10 cellular contexts compared by ENCODE assay signal in the genomic region with DNA sequence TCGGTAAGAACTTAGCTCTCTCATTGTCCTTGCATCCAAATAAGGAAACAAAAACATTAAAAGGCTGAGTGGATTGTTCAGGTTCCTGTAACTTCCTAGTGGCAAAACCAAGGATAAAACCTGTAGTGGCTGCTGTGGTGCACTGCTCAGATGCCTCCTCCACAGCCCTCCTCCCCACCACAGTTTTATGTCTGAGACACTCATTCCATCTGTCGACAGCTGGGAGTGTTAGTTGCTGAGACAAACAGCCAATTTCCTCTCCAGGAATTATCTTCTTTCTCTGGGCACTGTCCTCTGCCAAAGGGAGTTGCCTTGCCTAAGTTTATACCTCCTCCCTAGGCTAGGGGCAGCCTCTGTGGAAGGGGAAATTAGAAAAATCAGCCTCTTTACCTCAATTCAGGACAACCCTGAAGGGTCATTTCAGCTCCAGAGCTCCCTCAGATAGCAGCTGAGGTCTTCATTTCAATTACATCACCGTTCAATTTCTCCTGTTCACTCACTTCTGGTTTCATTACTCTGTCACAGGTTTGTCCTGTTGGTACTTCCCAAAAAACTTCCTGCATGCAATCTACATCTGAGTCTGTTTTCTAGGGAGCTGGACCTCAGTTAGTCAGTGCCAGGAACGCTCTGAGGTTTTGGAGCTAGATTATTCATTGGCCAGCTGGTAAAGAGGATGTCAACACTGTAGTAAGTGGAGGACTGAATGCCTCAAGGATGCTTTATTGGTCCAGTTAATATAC.
A peak's percentile ranks its signal among the peaks of the same experiment; 100 is the strongest.
DNase-seq lines count a peak whose midpoint lies in the region; ATAC-seq and TF ChIP-seq lines count a peak whose summit lies in the region.
"Had no signal": no experiment of that assay in that cellular context is flagged by ENCODE, and none has a peak within 500 bp of the region (broad histone marks: within the 10 kb centered on the region; RNA-seq: fewer than 3 reads in every experiment).

No MANE protein-coding gene starts in this region.

- CTCF ChIA-PET in HEK293T (lab: Yijun Ruan, JAX): no interaction called here
- CTCF ChIA-PET in activated CD8-positive, alpha-beta T cell treated with anti-CD3 and anti-CD28 coated beads for 36 hours (lab: Charles Lee): interaction anchor here (1.6 kb wide), 2 partner anchors 12 to 17 kb away, joined by 5 to 6 read pairs; no protein-coding TSS in a partner anchor

- no peak overlapping the region for H3K4me3 Mint-ChIP-seq in activated CD8-positive, alpha-beta T cell treated with anti-CD3 and anti-CD28 coated beads for 36 hours
- no peak overlapping the region for H3K4me3 Mint-ChIP-seq in effector memory CD8-positive, alpha-beta T cell

- H3K27me3 ChIP-seq in RWPE2 (ENCODE audit: insufficient read depth, poor library complexity, severe bottlenecking): no peaks in the 10 kb centered on the region
- H3K27me3 ChIP-seq: BLaER1 treated with 17β-estradiol and CSF1 and Interleukin-3, amounts not matched to agents 10 nM and 100 nM had no signal

- H3K9me3 ChIP-seq in RWPE2 (ENCODE audit: severe bottlenecking): peaks cover 6% of the 10 kb centered on the region
- H3K9me3 ChIP-seq: psoas muscle had no signal

- H3K4me1 ChIP-seq in RWPE2 (ENCODE audit: insufficient read depth, poor library complexity, severe bottlenecking): peaks cover 11% of the 10 kb centered on the region
- H3K4me1 ChIP-seq: psoas muscle had no signal

- DNase-seq in A172 (ENCODE audit: low spot score) (peak; percentile 56), HEK293T (ENCODE audit: extremely low spot score) (peak; percentile 9), RWPE2 (ENCODE audit: low spot score) (no peak), iris pigment epithelial cell (ENCODE audit: low read depth) (peak; percentile 32), HuH-7 (ENCODE audit: low spot score) (no peak), NCI-H2107 treated with DMSO at 0.1 percent for 48 hours (lab: John Stamatoyannopoulos, UW; ENCODE audit: unreplicated experiment) (no peak)
- no peak for DNase-seq in activated CD8-positive, alpha-beta T cell treated with anti-CD3 and anti-CD28 coated beads for 36 hours
- no peak for DNase-seq in effector memory CD8-positive, alpha-beta T cell
- DNase-seq: psoas muscle had no signal

- peak; percentile 44; the same call in 2 of the 3 replicates for ATAC-seq in RWPE2 (ENCODE audit: low read depth)
- ATAC-seq in activated CD8-positive, alpha-beta T cell treated with anti-CD3 and anti-CD28 coated beads for 36 hours: no peak
- no peak for ATAC-seq in effector memory CD8-positive, alpha-beta T cell (replicated peaks)
- ATAC-seq: psoas muscle had no signal

- H3K4me1 Mint-ChIP-seq in activated CD8-positive, alpha-beta T cell treated with anti-CD3 and anti-CD28 coated beads for 36 hours (ENCODE audit: low read depth): no peaks in the 10 kb centered on the region
- H3K4me1 Mint-ChIP-seq in effector memory CD8-positive, alpha-beta T cell (ENCODE audit: low read depth in 2 of 2): peaks cover 0 to 6% of the 10 kb centered on the region in 2 donors

- H3K27ac ChIP-seq in RWPE2 (ENCODE audit: poor library complexity, severe bottlenecking): no peak overlapping the region
- H3K27ac ChIP-seq: psoas muscle had no signal

- POLR2A ChIA-PET in HEK293T (lab: Yijun Ruan, JAX): no interaction called here
- POLR2A ChIA-PET in activated CD8-positive, alpha-beta T cell treated with anti-CD3 and anti-CD28 coated beads for 36 hours (lab: Charles Lee): interaction anchor here (0.5 to 0.6 kb wide), 2 partner anchors 25 to 294 kb away, joined by 3 read pairs; no protein-coding TSS in a partner anchor

- no peak overlapping the region for H3K4me3 ChIP-seq in RWPE2 (ENCODE audit: severe bottlenecking)
- H3K4me3 ChIP-seq: BLaER1 treated with 17β-estradiol and CSF1 and Interleukin-3, amounts not matched to agents 10 nM and 100 nM; psoas muscle had no signal

- H3K9me3 Mint-ChIP-seq in activated CD8-positive, alpha-beta T cell treated with anti-CD3 and anti-CD28 coated beads for 36 hours: peaks cover 12% of the 10 kb centered on the region
- no peaks in the 10 kb centered on the region for H3K9me3 Mint-ChIP-seq in effector memory CD8-positive, alpha-beta T cell

- H3K27ac Mint-ChIP-seq in activated CD8-positive, alpha-beta T cell treated with anti-CD3 and anti-CD28 coated beads for 36 hours: no peak overlapping the region
- no peak overlapping the region for H3K27ac Mint-ChIP-seq in effector memory CD8-positive, alpha-beta T cell

- H3K36me3 ChIP-seq in RWPE2 (ENCODE audit: low read depth): no peaks in the 10 kb centered on the region

- no peaks in the 10 kb centered on the region for H3K27me3 Mint-ChIP-seq in activated CD8-positive, alpha-beta T cell treated with anti-CD3 and anti-CD28 coated beads for 36 hours
- H3K27me3 Mint-ChIP-seq in effector memory CD8-positive, alpha-beta T cell: no peaks in the 10 kb centered on the region

- peaks cover 6% of the 10 kb centered on the region for H3K36me3 Mint-ChIP-seq in activated CD8-positive, alpha-beta T cell treated with anti-CD3 and anti-CD28 coated beads for 36 hours (ENCODE audit: low read depth)
- no peaks in the 10 kb centered on the region for H3K36me3 Mint-ChIP-seq in effector memory CD8-positive, alpha-beta T cell (ENCODE audit: insufficient read depth)

- no peak for TF ChIP-seq CTCF in RWPE2 (IDR thresholded peaks at IDR 0.05; ENCODE audit: poor library complexity, severe bottlenecking)
- TF ChIP-seq CTCF in activated CD8-positive, alpha-beta T cell treated with anti-CD3 and anti-CD28 coated beads for 36 hours (IDR thresholded peaks at IDR 0.05): no peak

- intact Hi-C loops in activated CD8-positive, alpha-beta T cell treated with anti-CD3 and anti-CD28 coated beads for 36 hours (cut with micrococcal nuclease): no loop called here

TF ChIP-seq in HEK293T, 16 proteins besides CTCF, POLR2A, EP300 and RAD21:
- TF ChIP-seq FOXK2 (IDR thresholded peaks at IDR 0.05) (no peak), LEF1 (IDR thresholded peaks at IDR 0.05; ENCODE audit: borderline replicate concordance) (no peak), SP1 (IDR thresholded peaks at IDR 0.05) (no peak), ZNF384 (IDR thresholded peaks at IDR 0.05) (no peak), CTBP1 (IDR thresholded peaks at IDR 0.05; ENCODE audit: borderline replicate concordance) (no peak), NFRKB (IDR thresholded peaks at IDR 0.05) (no peak), L3MBTL2 (conservative IDR thresholded peaks at IDR 0.05) (no peak), ARNT (IDR thresholded peaks at IDR 0.05) (no peak), TARDBP (IDR thresholded peaks at IDR 0.05) (no peak), ELF4 (IDR thresholded peaks at IDR 0.05) (no peak), FOXM1 (IDR thresholded peaks at IDR 0.05; ENCODE audit: borderline replicate concordance) (no peak)
- TF ChIP-seq, protein P1, sequence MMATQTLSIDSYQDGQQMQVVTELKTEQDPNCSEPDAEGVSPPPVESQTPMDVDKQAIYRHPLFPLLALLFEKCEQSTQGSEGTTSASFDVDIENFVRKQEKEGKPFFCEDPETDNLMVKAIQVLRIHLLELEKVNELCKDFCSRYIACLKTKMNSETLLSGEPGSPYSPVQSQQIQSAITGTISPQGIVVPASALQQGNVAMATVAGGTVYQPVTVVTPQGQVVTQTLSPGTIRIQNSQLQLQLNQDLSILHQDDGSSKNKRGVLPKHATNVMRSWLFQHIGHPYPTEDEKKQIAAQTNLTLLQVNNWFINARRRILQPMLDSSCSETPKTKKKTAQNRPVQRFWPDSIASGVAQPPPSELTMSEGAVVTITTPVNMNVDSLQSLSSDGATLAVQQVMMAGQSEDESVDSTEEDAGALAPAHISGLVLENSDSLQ (IDR thresholded peaks at IDR 0.05): no peak
TF ChIP-seq in HEK293T: peak in this region for 0.

Comparison
In these comparisons a context has a peak if more than half of its experiments do, and no peak if none do; other contexts are left out.
1. DNase-seq: peak in A172 (single experiment), HEK293T (single experiment) and iris pigment epithelial cell (single experiment); none in RWPE2 (single experiment), activated CD8-positive, alpha-beta T cell treated with anti-CD3 and anti-CD28 coated beads for 36 hours (single experiment), HuH-7 (single experiment), NCI-H2107 treated with DMSO at 0.1 percent for 48 hours (single experiment) and effector memory CD8-positive, alpha-beta T cell (0 of 3).